Comparison of ENCODE assay signal across 23 cellular contexts in genomic region chr11:36105743-36106581, GRCh38.
DNase-seq lines count a peak whose midpoint lies in the region; ATAC-seq and TF ChIP-seq lines count a peak whose summit lies in the region.
"Had no signal": no experiment of that assay in that cellular context is flagged by ENCODE, and none has a peak within 500 bp of the region (broad histone marks: within the 10 kb centered on the region; RNA-seq: fewer than 3 reads in every experiment).

No MANE protein-coding gene starts in this region.

- intact Hi-C loops in A673 (cut with micrococcal nuclease; ENCODE audit: unreplicated experiment): no loop called here

- no peak for ATAC-seq in GM21717 (IDR thresholded peaks at IDR 0.05; ENCODE audit: unreplicated experiment)
- no peak for ATAC-seq in HG02588 (IDR thresholded peaks at IDR 0.05; ENCODE audit: unreplicated experiment)
- ATAC-seq: effector memory CD8-positive, alpha-beta T cell had no signal

- peaks cover 0 to 11% of the 10 kb centered on the region in 2 donors for H3K9me3 ChIP-seq in neuronal stem cell (replicated peaks in 1 of 2; ENCODE audit: control insufficient read depth in 2 of 2, insufficient read depth in 1 of 2, low read depth in 1 of 2, low read length in 2 of 2)
- no peaks in the 10 kb centered on the region for H3K9me3 ChIP-seq in A673 (ENCODE audit: low read depth, low read length, poor library complexity, severe bottlenecking)
- H3K9me3 ChIP-seq: heart left ventricle, MG63, prostate gland, stomach, upper lobe of right lung had no signal

- H3K36me3 ChIP-seq in neuronal stem cell (replicated peaks in 1 of 2; ENCODE audit: control insufficient read depth in 2 of 2, insufficient read depth in 2 of 2, low read length in 2 of 2) (peaks cover 2 to 47% of the 10 kb centered on the region in 2 donors), A673 (ENCODE audit: insufficient read depth, low read length, poor library complexity, severe bottlenecking) (no peaks in the 10 kb centered on the region)
- H3K36me3 ChIP-seq: heart left ventricle, MG63, prostate gland, upper lobe of right lung had no signal

- H2BK12ac ChIP-seq in neuronal stem cell (ENCODE audit: low read length): peak overlapping the region; percentile 3

- CTCF ChIA-PET in A673 (lab: Charles Lee): no interaction called here

- peak overlapping the region; percentile 26 for H2AK5ac ChIP-seq in neuronal stem cell (ENCODE audit: low read depth, low read length)

- POLR2A ChIA-PET in A673 (lab: Charles Lee; ENCODE audit: low non-redundant PET): no interaction called here

- H4K8ac ChIP-seq in neuronal stem cell (ENCODE audit: low read depth, low read length): no peak overlapping the region

- H3K14ac ChIP-seq in neuronal stem cell (ENCODE audit: low read length): no peak overlapping the region

- H3K18ac ChIP-seq in neuronal stem cell (ENCODE audit: low read length): peak overlapping the region; percentile 61

- no peak overlapping the region for H3K4ac ChIP-seq in neuronal stem cell (ENCODE audit: low read length)

- H3K27ac ChIP-seq in neuronal stem cell (replicated peaks; ENCODE audit: low read length): peak overlapping the region; percentile 96
- H3K27ac ChIP-seq in A673 (ENCODE audit: low read depth, low read length, poor library complexity, severe bottlenecking): no peak overlapping the region
- H3K27ac ChIP-seq: BLaER1, prostate gland, stomach, upper lobe of right lung, VCaP had no signal

- H4K91ac ChIP-seq in neuronal stem cell (ENCODE audit: low read depth, low read length, poor library complexity): peak overlapping the region; percentile 6

- no peak overlapping the region for H2BK15ac ChIP-seq in neuronal stem cell (ENCODE audit: low read length)

- no peak overlapping the region for H2BK120ac ChIP-seq in neuronal stem cell (ENCODE audit: low read depth, low read length)

- no peak for TF ChIP-seq CTCF in A673 (conservative IDR thresholded peaks at IDR 0.05; ENCODE audit: low read depth, low read length)

- H3K27me3 ChIP-seq in neuronal stem cell (ENCODE audit: control insufficient read depth in 3 of 3, insufficient read depth in 3 of 3, low read depth in 1 of 3, low read length in 3 of 3) (no peaks in the 10 kb centered on the region), A673 (replicated peaks; ENCODE audit: insufficient read depth, low read depth, low read length, poor library complexity) (no peaks in the 10 kb centered on the region)
- H3K27me3 ChIP-seq: BLaER1, MG63, stomach, upper lobe of right lung had no signal

- no peak overlapping the region for H3K4me2 ChIP-seq in neuronal stem cell (ENCODE audit: insufficient read depth, low read length, poor library complexity, severe bottlenecking)
- H3K4me2 ChIP-seq: BLaER1 had no signal

- peaks cover 2% of the 10 kb centered on the region for H3K79me1 ChIP-seq in neuronal stem cell (ENCODE audit: low read depth, low read length)

- no peak overlapping the region for H2AFZ ChIP-seq in neuronal stem cell (ENCODE audit: low read length)

- peak overlapping the region; percentile 63 for H2BK5ac ChIP-seq in neuronal stem cell (ENCODE audit: low read length)

- H3K9ac ChIP-seq in neuronal stem cell (ENCODE audit: low read depth, low read length, poor library complexity): no peak overlapping the region
- H3K9ac ChIP-seq: BLaER1 had no signal

- H3K4me3 ChIP-seq in neuronal stem cell (ENCODE audit: low read length in 2 of 2) (no peak overlapping the region), A673 (ENCODE audit: low read depth, low read length, poor library complexity, severe bottlenecking) (no peak overlapping the region)
- H3K4me3 ChIP-seq: BLaER1, heart left ventricle, lung, MG63, prostate gland, stomach, upper lobe of right lung had no signal

- DNase-seq in NOMO-1 treated with DMSO at 0.1 percent for 48 hours (lab: John Stamatoyannopoulos, UW; ENCODE audit: unreplicated experiment) (peak; percentile 5), NOMO-1 (lab: John Stamatoyannopoulos, UW; ENCODE audit: unreplicated experiment in 2 of 2) (no peak), OCI-M1 (lab: John Stamatoyannopoulos, UW) (peak; percentile 15), erythroblast (lab: John Stamatoyannopoulos, UW) (peak; percentile 30 to 43), neuronal stem cell (ENCODE audit: low spot score) (no peak), A673 (ENCODE audit: low spot score) (no peak)
- DNase-seq: 8988T; activated CD4-positive, alpha-beta T cell treated with anti-CD3 and anti-CD28 coated beads, Interleukin-2, amount 50 U/mL, for 48 hours; amniotic stem cell; effector memory CD8-positive, alpha-beta T cell; heart left ventricle; MG63; NCI-H2029; NK-92 treated with Interleukin-12 subunit alpha and Interleukin-12 subunit beta, amount 100 ng/mL, for 24 hours; stimulated activated CD4-positive, alpha-beta T cell treated with anti-CD3 and anti-CD28 coated beads, Interleukin-4, amount 100 ng/mL, for 24 hours; stomach; upper lobe of right lung had no signal

- WGBS in neuronal stem cell (ENCODE audit: extremely low coverage in 2 of 2, insufficient read length in 2 of 2, insufficient replicate concordance in 1 of 2), 2 donors: no CpG with 5 or more reads among the region's 9 CpGs

- no TSS peak for BruUV-seq in A673 (replicated peaks; lab: Mats Ljungman, UMichigan)

- H3K23ac ChIP-seq in neuronal stem cell (ENCODE audit: low read depth, low read length, poor library complexity): no peak overlapping the region

- peak; percentile 45 for TF ChIP-seq POLR2A in erythroblast (IDR thresholded peaks at IDR 0.05; ENCODE audit: low read length)

- peaks cover 35 to 41% of the 10 kb centered on the region in 2 donors for H3K4me1 ChIP-seq in neuronal stem cell (ENCODE audit: control insufficient read depth in 2 of 2, insufficient read depth in 1 of 2, low read depth in 1 of 2, low read length in 2 of 2)
- H3K4me1 ChIP-seq in A673 (ENCODE audit: insufficient read depth, low read length, poor library complexity, severe bottlenecking): no peaks in the 10 kb centered on the region
- H3K4me1 ChIP-seq: BLaER1, prostate gland had no signal

Comparison
In these comparisons a context has a peak if more than half of its experiments do, and no peak if none do; other contexts are left out.
1. DNase-seq: peak in NOMO-1 treated with DMSO at 0.1 percent for 48 hours (single experiment), OCI-M1 (single experiment) and erythroblast (2 of 2); none in NOMO-1 (0 of 2), neuronal stem cell (single experiment) and A673 (single experiment).